Comparison of ENCODE assay signal across 25 cellular contexts in the genomic region with DNA sequence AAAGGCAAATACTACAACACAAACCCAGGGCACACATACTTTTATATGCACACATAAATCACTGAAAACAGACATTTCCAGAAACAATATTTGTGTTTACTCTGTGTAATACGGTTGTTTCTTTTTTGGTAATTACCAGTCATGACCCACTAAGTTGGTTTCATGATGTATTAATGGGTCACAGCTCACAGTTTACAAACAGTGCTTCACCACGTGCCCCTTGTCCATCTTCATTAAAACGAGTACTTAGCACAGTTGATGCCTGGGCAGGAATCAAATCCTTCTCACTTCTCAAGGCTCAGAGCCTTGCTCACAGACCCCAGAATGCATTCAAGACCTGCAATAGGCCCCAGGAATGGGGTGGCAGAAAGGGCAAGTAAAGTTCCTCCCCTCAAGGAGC. TPM values are rescaled to one million over a fixed set of nuclear protein-coding genes. Genes with fewer than 3 reads are reported as not detected.
DNase-seq lines count a peak whose midpoint lies in the region; ATAC-seq and TF ChIP-seq lines count a peak whose summit lies in the region.
"Had no signal": no experiment of that assay in that cellular context is flagged by ENCODE, and none has a peak within 500 bp of the region (broad histone marks: within the 10 kb centered on the region; RNA-seq: fewer than 3 reads in every experiment).

No MANE protein-coding gene starts in this region.

- no peak overlapping the region for H2BK120ac ChIP-seq in H9 (ENCODE audit: low read depth, low read length, poor library complexity, severe bottlenecking)

- no peak overlapping the region; a peak in 1 of 5 replicates for H3K4me3 Mint-ChIP-seq in H9
- H3K4me3 Mint-ChIP-seq in IgD-negative memory B cell: no peak overlapping the region
- H3K4me3 Mint-ChIP-seq in glutamatergic neuron (ENCODE audit: unreplicated experiment): peak overlapping the region; percentile 78

- no peak overlapping the region for H4K91ac ChIP-seq in H9 (ENCODE audit: insufficient read length, low read depth, low read length)

- H3K27me3 Mint-ChIP-seq in H9 (ENCODE audit: low read depth): no peaks in the 10 kb centered on the region
- no peaks in the 10 kb centered on the region for H3K27me3 Mint-ChIP-seq in IgD-negative memory B cell
- peaks cover 11% of the 10 kb centered on the region for H3K27me3 Mint-ChIP-seq in glutamatergic neuron (ENCODE audit: unreplicated experiment)
- H3K27me3 Mint-ChIP-seq: CD4-positive, alpha-beta memory T cell had no signal

- no peak overlapping the region for H3K9ac ChIP-seq in H9 (ENCODE audit: extremely low read depth, insufficient read length, low read length)
- peak overlapping the region in 1 of 3 donors; percentile 51 for H3K9ac ChIP-seq in skeletal muscle tissue (ENCODE audit: low read depth in 1 of 3, low read length in 3 of 3)

- no peak overlapping the region for H2BK20ac ChIP-seq in H9 (ENCODE audit: low read depth, low read length, poor library complexity, severe bottlenecking)

- no peak for ATAC-seq in activated naive CD4-positive, alpha-beta T cell treated with anti-CD3 and anti-CD28 coated beads, Interleukin-2, amount 50 U/mL, for 72 hours
- ATAC-seq: GM12878 had no signal

- H4K5ac ChIP-seq in H9 (ENCODE audit: insufficient read length, low read depth, low read length): no peak overlapping the region

- no peak overlapping the region for H3K27ac ChIP-seq in H9 (ENCODE audit: insufficient read length, low read depth, low read length)
- H3K27ac ChIP-seq in skeletal muscle tissue (ENCODE audit: low read depth, low read length): peak overlapping the region; percentile 57
- no peak overlapping the region for H3K27ac ChIP-seq in brain microvascular endothelial cell
- H3K27ac ChIP-seq: HL-60, RWPE1 had no signal

- H3K18ac ChIP-seq in H9 (ENCODE audit: insufficient read length, low read depth, low read length): no peak overlapping the region

- no peak overlapping the region for H3K4ac ChIP-seq in H9 (ENCODE audit: low read depth, low read length)

- no peaks in the 10 kb centered on the region for H3K23me2 ChIP-seq in H9 (ENCODE audit: insufficient read length, low read depth, low read length, poor library complexity, severe bottlenecking)

- H3K4me1 Mint-ChIP-seq in H9 (peaks cover 31 to 43% of the 10 kb centered on the region in 2 experiments), IgD-negative memory B cell (peaks cover 0 to 3% (median 2%) of the 10 kb centered on the region in 3 donors), glutamatergic neuron (ENCODE audit: low read depth, unreplicated experiment) (peaks cover 74% of the 10 kb centered on the region)

- no peak overlapping the region for H3K56ac ChIP-seq in H9 (ENCODE audit: insufficient read length, low read depth, low read length)

- no peak overlapping the region for H3K14ac ChIP-seq in H9 (ENCODE audit: insufficient read depth, low read length)

- DNase-seq in H9 (no peak), glutamatergic neuron (no peak), GOT3 (lab: John Stamatoyannopoulos, UW) (no peak), brain microvascular endothelial cell (no peak), COR-L47 (lab: John Stamatoyannopoulos, UW) (no peak)
- DNase-seq in activated naive CD4-positive, alpha-beta T cell treated with anti-CD3 and anti-CD28 coated beads, Interleukin-2, amount 50 U/mL, for 72 hours (ENCODE audit: low spot score in 2 of 2): no peak
- DNase-seq: C1 segment of cervical spinal cord; Caco-2; CD4-positive, alpha-beta memory T cell; EL; GDM1; Karpas-422; NCI-H1092; NCI-H1417 treated with DMSO at 0.1 percent for 48 hours; NCI-H1694 treated with DMSO at 0.1 percent for 48 hours; NCI-H2081; NCI-H2227 treated with DMSO at 0.1 percent for 48 hours; NCI-H69; SHP77 had no signal

- H3K23ac ChIP-seq in H9 (ENCODE audit: insufficient read length, low read depth, low read length): no peak overlapping the region

- no peak overlapping the region for H3K4me3 ChIP-seq in skeletal muscle tissue (ENCODE audit: low read length in 3 of 3)
- no peak overlapping the region for H3K4me3 ChIP-seq in brain microvascular endothelial cell (ENCODE audit: low read depth, low read length)
- H3K4me3 ChIP-seq: GM12878, HAP-1 had no signal

- no peak overlapping the region for H4K8ac ChIP-seq in H9 (replicated peaks; ENCODE audit: insufficient read length, low read depth, low read length)

- H2BK15ac ChIP-seq in H9 (ENCODE audit: low read depth, low read length): no peak overlapping the region

- H3K4me2 ChIP-seq in H9 (ENCODE audit: insufficient read depth, insufficient read length, low read length): no peak overlapping the region

- in situ Hi-C loops in brain microvascular endothelial cell (cut with HindIII; ENCODE audit: low pct_ligation_motif_present, low sequenced_read_pairs): no loop called here

- H3K36me3 ChIP-seq in skeletal muscle tissue (ENCODE audit: control insufficient read depth in 3 of 3, insufficient read depth in 3 of 3, low read length in 3 of 3) (peaks cover 3 to 9% (median 4%) of the 10 kb centered on the region in 3 donors), brain microvascular endothelial cell (replicated peaks) (peaks cover 15% of the 10 kb centered on the region)

- H3K27me3 ChIP-seq in H9 (ENCODE audit: insufficient read depth, low read length): no peaks in the 10 kb centered on the region
- H3K27me3 ChIP-seq in skeletal muscle tissue (ENCODE audit: control insufficient read depth in 3 of 3, insufficient read depth in 3 of 3, low read length in 3 of 3): no peaks in the 10 kb centered on the region
- H3K27me3 ChIP-seq in brain microvascular endothelial cell (replicated peaks): no peaks in the 10 kb centered on the region

- H3K36me3 Mint-ChIP-seq in H9 (ENCODE audit: insufficient read depth in 1 of 3, low read depth in 3 of 3) (peaks cover 29 to 70% (median 67%) of the 10 kb centered on the region in 3 experiments), IgD-negative memory B cell (peaks cover 8% of the 10 kb centered on the region), glutamatergic neuron (ENCODE audit: unreplicated experiment) (no peaks in the 10 kb centered on the region)
- peaks cover 0 to 13% of the 10 kb centered on the region in 2 donors for H3K36me3 Mint-ChIP-seq in activated naive CD4-positive, alpha-beta T cell treated with anti-CD3 and anti-CD28 coated beads, Interleukin-2, amount 50 U/mL, for 72 hours

- no peak overlapping the region for H2AK5ac ChIP-seq in H9 (ENCODE audit: insufficient read length, low read length)

- H3K27ac Mint-ChIP-seq in H9 (peak overlapping the region in 2 of 3 experiments; percentile 30 to 87; a peak in 3 of 7 replicates), IgD-negative memory B cell (peak overlapping the region in 2 of 3 donors; percentile 40 to 77), glutamatergic neuron (ENCODE audit: unreplicated experiment) (peak overlapping the region; percentile 88)
- no peak overlapping the region for H3K27ac Mint-ChIP-seq in activated naive CD4-positive, alpha-beta T cell treated with anti-CD3 and anti-CD28 coated beads, Interleukin-2, amount 50 U/mL, for 72 hours

- H2BK5ac ChIP-seq in H9 (ENCODE audit: insufficient read length, low read length): no peak overlapping the region

- no peak overlapping the region for H2BK12ac ChIP-seq in H9 (ENCODE audit: insufficient read length, low read depth, low read length)

- H3K79me2 ChIP-seq in H9 (ENCODE audit: insufficient read depth, low read length): peaks cover 18% of the 10 kb centered on the region; the same call in 1 of the 2 replicates

- peaks cover 4% of the 10 kb centered on the region for H3K79me1 ChIP-seq in H9 (ENCODE audit: insufficient read depth, low read depth, low read length, poor library complexity, severe bottlenecking)

- H3K9me3 ChIP-seq in H9 (ENCODE audit: control insufficient read depth, low read depth, low read length): no peaks in the 10 kb centered on the region
- no peaks in the 10 kb centered on the region for H3K9me3 ChIP-seq in skeletal muscle tissue (ENCODE audit: control insufficient read depth in 3 of 3, low read length in 3 of 3)
- H3K9me3 ChIP-seq: Caco-2, HAP-1 had no signal

- peaks cover 2% of the 10 kb centered on the region for H4K20me1 ChIP-seq in H9 (ENCODE audit: control insufficient read depth, insufficient read depth, insufficient read length)

- TF ChIP-seq CTCF in H9 (conservative IDR thresholded peaks at IDR 0.05) (no peak), glutamatergic neuron (IDR thresholded peaks at IDR 0.05; ENCODE audit: partially characterized antibody, unreplicated experiment) (no peak), brain microvascular endothelial cell (IDR thresholded peaks at IDR 0.05; ENCODE audit: low read depth, low read length, missing control alignments) (no peak)

- no CpG with 5 or more reads among the region's 3 CpGs for WGBS in H9 (ENCODE audit: extremely low coverage, insufficient read length, low lambda C conversion rate)

- H3T11ph ChIP-seq in H9 (ENCODE audit: low read length): no peak overlapping the region

- no peak overlapping the region for H2AFZ ChIP-seq in H9 (ENCODE audit: low read length)

- no peaks in the 10 kb centered on the region; the same call in 1 of the 2 replicates for H3K4me1 ChIP-seq in H9 (ENCODE audit: insufficient read depth, low read length)
- H3K4me1 ChIP-seq in skeletal muscle tissue (ENCODE audit: control insufficient read depth in 3 of 3, insufficient read depth in 3 of 3, low read length in 3 of 3): peaks cover 71 to 82% (median 75%) of the 10 kb centered on the region in 3 donors
- H3K4me1 ChIP-seq: Caco-2, HAP-1 had no signal

- H3K9me3 Mint-ChIP-seq in H9 (no peaks in the 10 kb centered on the region), IgD-negative memory B cell (no peaks in the 10 kb centered on the region), glutamatergic neuron (ENCODE audit: unreplicated experiment) (peaks cover 14% of the 10 kb centered on the region)
- no peaks in the 10 kb centered on the region for H3K9me3 Mint-ChIP-seq in activated naive CD4-positive, alpha-beta T cell treated with anti-CD3 and anti-CD28 coated beads, Interleukin-2, amount 50 U/mL, for 72 hours
- H3K9me3 Mint-ChIP-seq: CD4-positive, alpha-beta memory T cell had no signal

RNA-seq across cellular contexts. Expression of gene SSBP3, which starts 13.8 kb away (rescaled TPM):
- 119 and 126 TPM in 2 replicates for total RNA-seq in H9 (2021)
- polyA plus RNA-seq in IgD-negative memory B cell: 6.6 TPM
- 608 TPM for total RNA-seq in glutamatergic neuron (ENCODE audit: unreplicated experiment)
- total RNA-seq in skeletal muscle tissue: 27.1 TPM
- total RNA-seq in activated naive CD4-positive, alpha-beta T cell treated with anti-CD3 and anti-CD28 coated beads, Interleukin-2, amount 50 U/mL, for 72 hours: 10 to 100 TPM; 66.1 to 80.4 TPM

Comparison
In these comparisons a context has a peak if more than half of its experiments do, and no peak if none do; other contexts are left out.
1. H3K27ac Mint-ChIP-seq: peak in H9 (2 of 3), IgD-negative memory B cell (2 of 3) and glutamatergic neuron (single experiment); none in activated naive CD4-positive, alpha-beta T cell treated with anti-CD3 and anti-CD28 coated beads, Interleukin-2, amount 50 U/mL, for 72 hours (0 of 2).